In the genomic region with DNA sequence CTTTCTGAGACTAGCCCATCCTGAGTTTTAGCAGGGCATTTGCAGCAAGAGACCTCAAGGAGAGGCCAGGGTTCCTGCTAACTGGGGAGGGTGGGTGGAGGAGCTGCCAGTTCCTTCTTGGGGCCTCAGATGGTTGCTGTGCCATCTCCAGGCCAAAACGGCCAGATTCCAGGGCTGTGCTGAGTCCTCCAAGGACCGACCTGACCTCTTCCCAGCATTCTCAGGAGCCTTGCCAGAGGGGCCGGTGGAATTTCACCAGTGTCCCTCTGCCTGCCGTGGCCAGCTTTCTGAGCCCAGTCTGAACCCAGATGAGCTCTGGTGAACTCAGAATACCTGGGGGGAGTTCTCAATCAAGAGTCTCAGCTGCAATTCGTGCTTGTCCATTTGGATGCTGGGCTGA, we compare ENCODE assay signal across 16 cellular contexts.
"Had no signal": no experiment of that assay in that cellular context is flagged by ENCODE, and none has a peak within 500 bp of the region (broad histone marks: within the 10 kb centered on the region; RNA-seq: fewer than 3 reads in every experiment).

No MANE protein-coding gene starts in this region.

- FAIRE-seq: colon had no signal

- H3K4me3 ChIP-seq: cardiac muscle cell, dorsolateral prefrontal cortex, SK-N-MC, skin epidermis had no signal

- ATAC-seq: activated CD8-positive, alpha-beta T cell treated with anti-CD3 and anti-CD28 coated beads for 36 hours; activated T-helper 17 cell treated with anti-CD3 and anti-CD28 coated beads, Interleukin-2, amount 50 U/mL, for 72 hours had no signal

- DNase-seq: activated CD4-positive, alpha-beta T cell treated with anti-CD3 and anti-CD28 coated beads, Interleukin-2, amount 10 ng/mL, durations not matched to agents 24 days and 14 days; activated CD8-positive, alpha-beta T cell treated with anti-CD3 and anti-CD28 coated beads for 36 hours; activated naive CD4-positive, alpha-beta T cell; activated naive CD8-positive, alpha-beta T cell treated with anti-CD3 and anti-CD28 coated beads for 36 hours; activated T-cell treated with anti-CD3 and anti-CD28 coated beads, Interleukin-2, amount 50 U/mL, for 1 hour; amniotic stem cell; foreskin melanocyte; retina; trophoblast cell had no signal

- H3K36me3 ChIP-seq: cardiac muscle cell had no signal

- H3K27ac ChIP-seq: cardiac muscle cell, dorsolateral prefrontal cortex, epithelial cell of prostate, SK-N-MC, skin epidermis had no signal

- H3K27me3 ChIP-seq: cardiac muscle cell, dorsolateral prefrontal cortex had no signal
